ENCODE assay signal across 1 cellular context in genomic region chr20:62407221-62407992, GRCh38.
A peak's percentile ranks its signal among the peaks of the same experiment; 100 is the strongest.
TF ChIP-seq lines count a peak whose summit lies in the region.

Gene CABLES2, minus strand, starts transcription at chr20:62407285. Its CDS starts 9 bp downstream, at chr20:62407276.

TF ChIP-seq in GM12878, 131 proteins besides CTCF, POLR2A, EP300 and RAD21 (continued from another document and continues in another):
- TF ChIP-seq E2F4 (IDR thresholded peaks at IDR 0.05; ENCODE audit: low read depth, low read length) (0 out of 2 replicates have a peak, but pooled peaks have one; percentile 35), ATF3 (IDR thresholded peaks at IDR 0.05; ENCODE audit: borderline replicate concordance, extremely low read depth, low read depth, low read length) (no peak), MEF2B (IDR thresholded peaks at IDR 0.05; ENCODE audit: partially characterized antibody, poor library complexity, severe bottlenecking) (peak; percentile 25), SMARCA5 (IDR thresholded peaks at IDR 0.05) (peak; percentile 46), PAX8 (IDR thresholded peaks at IDR 0.05) (no peak), BACH1 (IDR thresholded peaks at IDR 0.05; ENCODE audit: borderline replicate concordance) (peak; percentile 42; the same call in 1 of the 2 replicates), TBL1XR1 (IDR thresholded peaks at IDR 0.05; ENCODE audit: low read depth, low read length) (no peak), POU2F2 (IDR thresholded peaks at IDR 0.05; ENCODE audit: borderline replicate concordance, low read depth, low read length) (peak; percentile 97), SRF (IDR thresholded peaks at IDR 0.05; ENCODE audit: low read depth in 2 of 2, low read length in 2 of 2) (no peak), ELK1 (IDR thresholded peaks at IDR 0.05; ENCODE audit: low read depth, low read length) (no peak), E2F8 (IDR thresholded peaks at IDR 0.05; ENCODE audit: low read depth, partially characterized antibody) (no peak), CREM (IDR thresholded peaks at IDR 0.05; ENCODE audit: low read depth) (peak; percentile 60; the same call in 1 of the 2 replicates), YY1 (IDR thresholded peaks at IDR 0.05; ENCODE audit: low read depth, low read length) (peak; percentile 68; the same call in 1 of the 2 replicates), MLLT1 (IDR thresholded peaks at IDR 0.05) (peak; percentile 81), SIX5 (IDR thresholded peaks at IDR 0.05; ENCODE audit: low read depth, low read length, severe bottlenecking) (no peak), RELA (IDR thresholded peaks at IDR 0.05; ENCODE audit: borderline replicate concordance, partially characterized antibody) (peak; percentile 88), CEBPB (IDR thresholded peaks at IDR 0.05; ENCODE audit: borderline replicate concordance in 1 of 2, low read depth in 2 of 2, low read length in 2 of 2) (no peak), ASH2L (IDR thresholded peaks at IDR 0.05; ENCODE audit: borderline replicate concordance, low read depth) (0 out of 2 replicates have a peak, but pooled peaks have one; percentile 45), HDGF (IDR thresholded peaks at IDR 0.05) (0 out of 2 replicates have a peak, but pooled peaks have one; percentile 47), NFYA (IDR thresholded peaks at IDR 0.05; ENCODE audit: borderline replicate concordance, low read depth, low read length) (no peak), TCF12 (IDR thresholded peaks at IDR 0.05; ENCODE audit: low read depth, low read length) (peak; percentile 35; the same call in 1 of the 2 replicates), E4F1 (IDR thresholded peaks at IDR 0.05; ENCODE audit: borderline replicate concordance, partially characterized antibody) (peak; percentile 92), CREB1 (IDR thresholded peaks at IDR 0.05; ENCODE audit: low read depth) (peak; percentile 69; the same call in 1 of the 2 replicates), HDAC6 (IDR thresholded peaks at IDR 0.05; ENCODE audit: unreplicated experiment) (no peak), GATAD2B (conservative IDR thresholded peaks at IDR 0.05; ENCODE audit: low read depth) (peak; percentile 90), NFIC (IDR thresholded peaks at IDR 0.05; ENCODE audit: low read depth, low read length) (no peak), TCF7 (IDR thresholded peaks at IDR 0.05; ENCODE audit: borderline replicate concordance) (no peak), ETV6 (conservative IDR thresholded peaks at IDR 0.05 in 1 of 2, IDR thresholded peaks at IDR 0.05 in 1 of 2; ENCODE audit: borderline replicate concordance in 1 of 2, low read depth in 1 of 2) (peak in 1 of 2 experiments; percentile 54; a peak in 1 of 4 replicates), SMC3 (IDR thresholded peaks at IDR 0.05; ENCODE audit: borderline replicate concordance, low read length) (no peak), ZBTB40 (IDR thresholded peaks at IDR 0.05; ENCODE audit: borderline replicate concordance) (0 out of 2 replicates have a peak, but pooled peaks have one; percentile 21), DPF2 (IDR thresholded peaks at IDR 0.05) (peak; percentile 88), SPI1 (IDR thresholded peaks at IDR 0.05; ENCODE audit: borderline replicate concordance, insufficient read depth, low read depth, low read length) (peak; percentile 31; the same call in 1 of the 2 replicates), ZNF207 (IDR thresholded peaks at IDR 0.05; ENCODE audit: borderline replicate concordance) (peak; percentile 84; the same call in 1 of the 2 replicates), JUND (IDR thresholded peaks at IDR 0.05; ENCODE audit: low read depth, low read length) (0 out of 2 replicates have a peak, but pooled peaks have one; percentile 37), USF1 (IDR thresholded peaks at IDR 0.05; ENCODE audit: borderline replicate concordance, extremely low read length, insufficient read depth, low read depth, low read length) (no peak), FOS (IDR thresholded peaks at IDR 0.05; ENCODE audit: borderline replicate concordance, extremely low read depth, insufficient read length) (no peak), SP1 (IDR thresholded peaks at IDR 0.05; ENCODE audit: low read depth, low read length) (peak; percentile 91), CHD4 (IDR thresholded peaks at IDR 0.05) (no peak), NKRF (conservative IDR thresholded peaks at IDR 0.05) (peak; percentile 78), SIN3A (IDR thresholded peaks at IDR 0.05; ENCODE audit: low read depth, low read length) (no peak; the same call in 1 of the 2 replicates)
